Comparison of ENCODE assay signal across 8 cellular contexts in genomic region chr6:149545258-149545753, GRCh38. TPM values are rescaled to one million over a fixed set of nuclear protein-coding genes. Genes with fewer than 3 reads are reported as not detected.
DNase-seq lines count a peak whose midpoint lies in the region; ATAC-seq and TF ChIP-seq lines count a peak whose summit lies in the region.

No MANE protein-coding gene starts in this region.

- ATAC-seq in HG03135 (IDR thresholded peaks at IDR 0.05; ENCODE audit: unreplicated experiment) (peak; percentile 32), upper lobe of left lung (ENCODE audit: low FRiP score in 2 of 2) (peak; percentile 77)
- peak; percentile 30 to 37 for ATAC-seq in activated naive CD4-positive, alpha-beta T cell treated with anti-CD3 and anti-CD28 coated beads, Interleukin-2, amount 50 U/mL, for 72 hours

- peak overlapping the region; percentile 100 for H3K27ac Mint-ChIP-seq in activated naive CD4-positive, alpha-beta T cell treated with anti-CD3 and anti-CD28 coated beads, Interleukin-2, amount 50 U/mL, for 72 hours
- peak overlapping the region; percentile 85 for H3K27ac Mint-ChIP-seq in glutamatergic neuron (ENCODE audit: unreplicated experiment)

- H3K4me1 ChIP-seq in SJCRH30: 0 out of 2 replicates have a peak, but pooled peaks cover 7% of the 10 kb centered on the region
- H3K4me1 ChIP-seq in osteoblast (ENCODE audit: insufficient read depth, low read length): peaks cover 13% of the 10 kb centered on the region
- H3K4me1 ChIP-seq in upper lobe of left lung: peaks cover 22 to 37% (median 23%) of the 10 kb centered on the region in 4 donors

- 0 out of 3 replicates have a peak, but pooled peaks have one; percentile 41 for TF ChIP-seq CTCF in GM12872 (IDR thresholded peaks at IDR 0.05; ENCODE audit: insufficient read depth, low read depth, low read length)
- TF ChIP-seq CTCF in glutamatergic neuron (IDR thresholded peaks at IDR 0.05; ENCODE audit: partially characterized antibody, unreplicated experiment): no peak
- TF ChIP-seq CTCF in osteoblast (IDR thresholded peaks at IDR 0.05; ENCODE audit: extremely low read depth, low read depth, low read length): peak; percentile 8
- peak in 1 of 6 experiments; percentile 8 for TF ChIP-seq CTCF in upper lobe of left lung (IDR thresholded peaks at IDR 0.05)

- H4K20me1 ChIP-seq in osteoblast (ENCODE audit: insufficient read depth, low read length): peaks cover 24% of the 10 kb centered on the region

- no peak for TF ChIP-seq POLR2A in upper lobe of left lung (IDR thresholded peaks at IDR 0.05)

- H3K4me1 Mint-ChIP-seq in glutamatergic neuron (ENCODE audit: low read depth, unreplicated experiment): peaks cover 13% of the 10 kb centered on the region

- TF ChIP-seq EP300 in upper lobe of left lung (IDR thresholded peaks at IDR 0.05): no peak

- peak overlapping the region; percentile 81 for H3K4me3 ChIP-seq in SJCRH30
- peak overlapping the region; percentile 97 for H3K4me3 ChIP-seq in osteoblast (ENCODE audit: insufficient read depth, low read length)
- peak overlapping the region; percentile 80 to 96 (median 94) for H3K4me3 ChIP-seq in upper lobe of left lung

- peaks cover 8 to 19% of the 10 kb centered on the region in 2 donors for H3K36me3 Mint-ChIP-seq in activated naive CD4-positive, alpha-beta T cell treated with anti-CD3 and anti-CD28 coated beads, Interleukin-2, amount 50 U/mL, for 72 hours
- no peaks in the 10 kb centered on the region for H3K36me3 Mint-ChIP-seq in glutamatergic neuron (ENCODE audit: unreplicated experiment)

- peak overlapping the region; percentile 99 for H3K4me3 Mint-ChIP-seq in glutamatergic neuron (ENCODE audit: unreplicated experiment)

- peaks cover 50% of the 10 kb centered on the region for H3K79me2 ChIP-seq in osteoblast (ENCODE audit: insufficient read depth, low read length)

- peak; percentile 49 to 50 for DNase-seq in SJCRH30
- peak in 1 of 2 donors; percentile 58 for DNase-seq in activated naive CD4-positive, alpha-beta T cell treated with anti-CD3 and anti-CD28 coated beads, Interleukin-2, amount 50 U/mL, for 72 hours (ENCODE audit: low spot score in 2 of 2)
- DNase-seq in glutamatergic neuron: no peak
- peak; percentile 62 for DNase-seq in osteoblast (ENCODE audit: insufficient read length, low spot score, missing footprints)
- peak in 1 of 2 donors; percentile 36 for DNase-seq in upper lobe of left lung
- no peak for DNase-seq in NCI-H2107 (lab: John Stamatoyannopoulos, UW)

- H3K9me3 ChIP-seq in SJCRH30 (replicated peaks) (no peaks in the 10 kb centered on the region), osteoblast (ENCODE audit: low read depth, low read length) (no peaks in the 10 kb centered on the region), upper lobe of left lung (no peaks in the 10 kb centered on the region)

- H3K27me3 ChIP-seq in SJCRH30 (no peaks in the 10 kb centered on the region), osteoblast (ENCODE audit: insufficient read depth, low read length) (peaks cover 2% of the 10 kb centered on the region), upper lobe of left lung (no peaks in the 10 kb centered on the region)

- peaks cover 3% of the 10 kb centered on the region for H3K27me3 Mint-ChIP-seq in glutamatergic neuron (ENCODE audit: unreplicated experiment)

- no peaks in the 10 kb centered on the region for H3K9me3 Mint-ChIP-seq in activated naive CD4-positive, alpha-beta T cell treated with anti-CD3 and anti-CD28 coated beads, Interleukin-2, amount 50 U/mL, for 72 hours
- peaks cover 7% of the 10 kb centered on the region for H3K9me3 Mint-ChIP-seq in glutamatergic neuron (ENCODE audit: unreplicated experiment)

- WGBS in upper lobe of left lung, 2 donors: 0% methylated on average over 16 of the region's 16 CpGs

- peak overlapping the region; percentile 65 for H3K27ac ChIP-seq in SJCRH30
- peak overlapping the region; percentile 100 for H3K27ac ChIP-seq in osteoblast (ENCODE audit: low read depth, low read length)
- H3K27ac ChIP-seq in upper lobe of left lung: peak overlapping the region; percentile 96 to 98 (median 98)

- H3K36me3 ChIP-seq in SJCRH30: peaks cover 10% of the 10 kb centered on the region
- H3K36me3 ChIP-seq in osteoblast (ENCODE audit: insufficient read depth, low read length): peaks cover 2% of the 10 kb centered on the region
- H3K36me3 ChIP-seq in upper lobe of left lung: peaks cover 0 to 10% (median 6%) of the 10 kb centered on the region in 4 donors

- H2AFZ ChIP-seq in osteoblast (ENCODE audit: low read length): peak overlapping the region; percentile 92

- H3K4me2 ChIP-seq in osteoblast (ENCODE audit: insufficient read depth, low read length): peak overlapping the region; percentile 96

RNA-seq across cellular contexts. Expression of gene PPIL4, which starts 0.5 kb away (rescaled TPM):
- total RNA-seq in SJCRH30 (2014; rRNA removed; shearing (Covaris generic)): 36.0 and 42.8 TPM in 2 replicates
- total RNA-seq in activated naive CD4-positive, alpha-beta T cell treated with anti-CD3 and anti-CD28 coated beads, Interleukin-2, amount 50 U/mL, for 72 hours: 10 to 100 TPM; 21.9 to 29.3 TPM
- 26.8 TPM for total RNA-seq in glutamatergic neuron (ENCODE audit: unreplicated experiment)
- 33.3 and 34.5 TPM in 2 replicates for total RNA-seq in osteoblast
- 10 to 100 TPM; 15.1 to 50.6 (median 21.8) TPM for total RNA-seq in upper lobe of left lung

RNA-seq across cellular contexts. Expression of gene GINM1, which starts 20.9 kb away (rescaled TPM):
- total RNA-seq in SJCRH30 (2014; rRNA removed; shearing (Covaris generic)): 32.6 and 35.1 TPM in 2 replicates
- total RNA-seq in activated naive CD4-positive, alpha-beta T cell treated with anti-CD3 and anti-CD28 coated beads, Interleukin-2, amount 50 U/mL, for 72 hours: 10 to 100 TPM; 15.0 to 25.2 TPM
- 11.2 TPM for total RNA-seq in glutamatergic neuron (ENCODE audit: unreplicated experiment)
- 75.3 and 82.8 TPM in 2 replicates for total RNA-seq in osteoblast
- 10 to 100 TPM; 13.6 to 42.4 (median 37.7) TPM for total RNA-seq in upper lobe of left lung

Comparison
In these comparisons a context has a peak if more than half of its experiments do, and no peak if none do; other contexts are left out.
1. DNase-seq: peak in SJCRH30 (2 of 2) and osteoblast (single experiment); none in glutamatergic neuron (single experiment) and NCI-H2107 (single experiment).
2. Peak in every context shown above with its lines, with median percentiles within 50 percentile points of each other: ATAC-seq, H3K27ac ChIP-seq and H3K4me3 ChIP-seq.